In genomic region chr11:75342231-75342918, GRCh38 we compare ENCODE assay signal across 10 cellular contexts. TPM values are rescaled to one million over a fixed set of nuclear protein-coding genes. Genes with fewer than 3 reads are reported as not detected.
DNase-seq lines count a peak whose midpoint lies in the region; ATAC-seq lines count a peak whose summit lies in the region.
"Had no signal": no experiment of that assay in that cellular context is flagged by ENCODE, and none has a peak within 500 bp of the region (broad histone marks: within the 10 kb centered on the region; RNA-seq: fewer than 3 reads in every experiment).

No MANE protein-coding gene starts in this region.

- in situ Hi-C loops in G401 (cut with HindIII; ENCODE audit: low sequenced_read_pairs): no loop called here

- H3K4me1 ChIP-seq in right cardiac atrium (ENCODE audit: control insufficient read depth, insufficient read depth, low read length): peaks cover 61% of the 10 kb centered on the region

- WGBS in right cardiac atrium: 71% methylated on average over 15 of the region's 15 CpGs

- H3K27ac ChIP-seq in right cardiac atrium (ENCODE audit: low read length): peak overlapping the region; percentile 68
- H3K27ac ChIP-seq in skin epidermis: peak overlapping the region in 17 of 21 experiments; percentile 2 to 88 (median 70)

- no peak overlapping the region for H3K4me3 ChIP-seq in right cardiac atrium (ENCODE audit: low read length)
- no peak overlapping the region for H3K4me3 ChIP-seq in skin epidermis
- H3K4me3 ChIP-seq: thoracic aorta had no signal

- intact Hi-C loops in right cardiac atrium (cut with DNase I): no loop called here

- ATAC-seq in right cardiac atrium: no peak
- ATAC-seq in HG02852 (IDR thresholded peaks at IDR 0.05; ENCODE audit: unreplicated experiment): no peak
- no peak for ATAC-seq in GM21529 (IDR thresholded peaks at IDR 0.05; ENCODE audit: unreplicated experiment)
- no peak for ATAC-seq in HG02763 (IDR thresholded peaks at IDR 0.05; ENCODE audit: unreplicated experiment)
- no peak for ATAC-seq in HG03571 (IDR thresholded peaks at IDR 0.05; ENCODE audit: unreplicated experiment)

- H3K9me3 ChIP-seq in right cardiac atrium (ENCODE audit: control insufficient read depth, low read length): no peaks in the 10 kb centered on the region
- H3K9me3 ChIP-seq: thoracic aorta had no signal

- no peaks in the 10 kb centered on the region for H3K27me3 ChIP-seq in right cardiac atrium (ENCODE audit: control insufficient read depth, insufficient read depth)

- peak; percentile 55 for DNase-seq in G401 (ENCODE audit: low spot score)
- DNase-seq in RPMI7951 (ENCODE audit: low read depth): peak; percentile 77
- DNase-seq in right cardiac atrium: peak in 1 of 3 donors; percentile 53
- DNase-seq: activated CD4-positive, alpha-beta T cell treated with anti-CD3 and anti-CD28 coated beads, Interleukin-2, amount 50 U/mL, for 48 hours had no signal

RNA-seq across cellular contexts. Expression of gene ARRB1, which starts 9.1 kb away (rescaled TPM):
- 39.0 and 44.6 TPM in 2 replicates for total RNA-seq in G401 (2014; rRNA removed; shearing (Covaris generic))
- 15.3 and 17.7 TPM in 2 replicates for total RNA-seq in RPMI7951 (2014; rRNA removed; shearing (Covaris generic))
- 10 to 100 TPM; 24.8 to 32.5 (median 27.4) TPM for total RNA-seq in right cardiac atrium
- 12.1 TPM for polyA plus RNA-seq in right cardiac atrium

RNA-seq across cellular contexts. Expression of gene RPS3, which starts 56.9 kb away (rescaled TPM):
- 2,959 and 3,951 TPM in 2 replicates for total RNA-seq in G401 (2014; rRNA removed; shearing (Covaris generic))
- 1,629 and 2,029 TPM in 2 replicates for total RNA-seq in RPMI7951 (2014; rRNA removed; shearing (Covaris generic))
- 1,000 to 10,000 TPM; 1,039 to 1,263 (median 1,178) TPM for total RNA-seq in right cardiac atrium
- 1,021 TPM for polyA plus RNA-seq in right cardiac atrium
